ENCODE assay signal across 1 cellular context in the genomic region with DNA sequence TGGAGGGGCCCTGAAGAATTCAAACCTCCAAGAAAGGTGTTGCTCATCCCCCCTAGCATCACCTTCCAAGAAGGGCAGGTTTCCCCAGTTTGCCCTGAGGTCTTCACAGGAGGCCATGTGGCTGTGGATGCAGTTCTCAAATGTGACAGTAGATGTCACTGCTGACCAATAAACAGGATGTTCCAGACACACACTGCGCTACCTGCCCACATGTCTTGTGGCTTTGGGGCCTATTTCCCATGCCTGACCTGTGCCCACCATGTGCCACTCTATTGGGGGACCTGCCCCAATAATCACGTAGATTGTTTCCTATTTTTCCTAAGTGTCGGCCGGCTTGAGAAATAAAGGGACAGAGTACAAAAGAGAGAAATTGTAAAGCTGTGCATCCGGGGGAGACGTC.
A peak's percentile ranks its signal among the peaks of the same experiment; 100 is the strongest.
TF ChIP-seq lines count a peak whose summit lies in the region.

No MANE protein-coding gene starts in this region.

TF ChIP-seq in SK-N-SH, 30 proteins besides CTCF, POLR2A, EP300 and RAD21 (continued from another document):
- TF ChIP-seq, protein P1, sequence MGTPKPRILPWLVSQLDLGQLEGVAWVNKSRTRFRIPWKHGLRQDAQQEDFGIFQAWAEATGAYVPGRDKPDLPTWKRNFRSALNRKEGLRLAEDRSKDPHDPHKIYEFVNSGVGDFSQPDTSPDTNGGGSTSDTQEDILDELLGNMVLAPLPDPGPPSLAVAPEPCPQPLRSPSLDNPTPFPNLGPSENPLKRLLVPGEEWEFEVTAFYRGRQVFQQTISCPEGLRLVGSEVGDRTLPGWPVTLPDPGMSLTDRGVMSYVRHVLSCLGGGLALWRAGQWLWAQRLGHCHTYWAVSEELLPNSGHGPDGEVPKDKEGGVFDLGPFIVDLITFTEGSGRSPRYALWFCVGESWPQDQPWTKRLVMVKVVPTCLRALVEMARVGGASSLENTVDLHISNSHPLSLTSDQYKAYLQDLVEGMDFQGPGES (IDR thresholded peaks at IDR 0.05; ENCODE audit: low read depth, low read length) = no peak
- peak; percentile 24; the same call in 1 of the 2 replicates for TF ChIP-seq MAX (IDR thresholded peaks at IDR 0.05; ENCODE audit: low read depth)
- TF ChIP-seq SMC3 (IDR thresholded peaks at IDR 0.05; ENCODE audit: low read depth, low read length) = peak; percentile 60
- no peak for TF ChIP-seq CHD2 (IDR thresholded peaks at IDR 0.05; ENCODE audit: low read length, partially characterized antibody)
